ENCODE assay signal across 23 cellular contexts in genomic region chr4:171246948-171247347, GRCh38.
DNase-seq lines count a peak whose midpoint lies in the region; ATAC-seq, FAIRE-seq and TF ChIP-seq lines count a peak whose summit lies in the region.
"Had no signal": no experiment of that assay in that cellular context is flagged by ENCODE, and none has a peak within 500 bp of the region (broad histone marks: within the 10 kb centered on the region; RNA-seq: fewer than 3 reads in every experiment).

No MANE protein-coding gene starts in this region.

- ATAC-seq in pancreas (no peak), esophagus mucosa (no peak)
- ATAC-seq: A549 had no signal

- H3K27ac ChIP-seq in pancreas (no peak overlapping the region), thyroid gland (no peak overlapping the region)
- H3K27ac ChIP-seq: 22Rv1; A549; BLaER1 treated with 17β-estradiol and CSF1 and Interleukin-3, amounts not matched to agents 10 nM and 100 nM; GM23248 had no signal

- FAIRE-seq in A204.1 (lab: Jason Lieb, UNC) (peak; percentile 94), TTC549 (lab: Jason Lieb, UNC) (peak; percentile 83), endometrium (lab: Jason Lieb, UNC) (peak; percentile 31), pancreas (lab: Jason Lieb, UNC) (peak; percentile 49), D721Med (lab: Jason Lieb, UNC) (no peak)
- FAIRE-seq: A549, GM19239, H1 had no signal

- no peaks in the 10 kb centered on the region for H3K36me3 ChIP-seq in pancreas
- no peaks in the 10 kb centered on the region for H3K36me3 ChIP-seq in thyroid gland
- H3K36me3 ChIP-seq: BE2C; BLaER1 treated with 17β-estradiol and CSF1 and Interleukin-3, amounts not matched to agents 10 nM and 100 nM had no signal

- TF ChIP-seq POLR2A in thyroid gland (IDR thresholded peaks at IDR 0.05): no peak

- no peaks in the 10 kb centered on the region for H3K27me3 ChIP-seq in pancreas
- H3K27me3 ChIP-seq in thyroid gland: no peaks in the 10 kb centered on the region
- H3K27me3 ChIP-seq: BE2C; BLaER1 treated with 17β-estradiol and CSF1 and Interleukin-3, amounts not matched to agents 10 nM and 100 nM had no signal

- TF ChIP-seq CTCF in pancreas (IDR thresholded peaks at IDR 0.05) (no peak), thyroid gland (IDR thresholded peaks at IDR 0.05) (no peak), D721Med (IDR thresholded peaks at IDR 0.05; ENCODE audit: insufficient read depth, missing control alignments) (no peak)

- no peaks in the 10 kb centered on the region for H3K9me3 ChIP-seq in pancreas
- no peaks in the 10 kb centered on the region for H3K9me3 ChIP-seq in thyroid gland
- H3K9me3 ChIP-seq: A549; BE2C; BLaER1 treated with 17β-estradiol and CSF1 and Interleukin-3, amounts not matched to agents 10 nM and 100 nM had no signal

- intact Hi-C loops in pancreas (cut with DNase I) (no loop called here), thyroid gland (cut with DNase I) (no loop called here)

- H3K4me1 ChIP-seq in pancreas (no peaks in the 10 kb centered on the region), thyroid gland (no peaks in the 10 kb centered on the region)
- H3K4me1 ChIP-seq: A549; BE2C; BLaER1 treated with 17β-estradiol and CSF1 and Interleukin-3, amounts not matched to agents 10 nM and 100 nM had no signal

- H3K4me3 ChIP-seq in pancreas (no peak overlapping the region), thyroid gland (replicated peaks in 1 of 3) (no peak overlapping the region)
- H3K4me3 ChIP-seq: A549; BLaER1 treated with 17β-estradiol and CSF1 and Interleukin-3, amounts not matched to agents 10 nM and 100 nM; GM23248 had no signal

- DNase-seq in pancreas: no peak
- DNase-seq in thyroid gland: no peak
- no peak for DNase-seq in foreskin melanocyte
- no peak for DNase-seq in D721Med (ENCODE audit: insufficient read length, low spot score)
- DNase-seq: ACHN; AML-193; BE2C; CD4-positive, alpha-beta T cell; CD8-positive, alpha-beta memory T cell; DMS53; DMS79 treated with DMSO at 0.1 percent for 48 hours; GM23248; H7; HCEC 1CT had no signal
